8 cellular contexts compared by ENCODE assay signal in the genomic region with DNA sequence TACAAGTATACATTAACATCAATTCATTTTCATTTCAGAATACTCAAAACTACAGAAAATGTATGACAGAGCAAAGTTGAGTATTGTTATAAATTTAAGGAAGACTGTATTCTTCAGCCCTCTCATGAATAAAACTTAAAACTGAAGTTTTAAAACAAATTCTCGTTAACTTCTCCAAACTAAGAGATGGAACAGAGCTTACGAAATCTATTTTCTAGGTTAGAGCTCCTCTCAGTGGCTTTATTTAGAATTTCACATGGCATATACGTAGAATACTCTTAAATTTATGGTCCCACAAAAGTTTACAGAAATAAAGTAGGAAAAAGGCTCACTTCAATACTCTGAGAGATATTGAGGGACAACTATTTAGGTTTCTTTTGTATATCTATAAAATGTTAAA.
DNase-seq lines count a peak whose midpoint lies in the region; ATAC-seq and TF ChIP-seq lines count a peak whose summit lies in the region.

No MANE protein-coding gene starts in this region.

- H3K4me1 ChIP-seq in adipocyte (ENCODE audit: control insufficient read depth, insufficient read depth, low read length) = no peaks in the 10 kb centered on the region

- TF ChIP-seq CTCF in omental fat pad (IDR thresholded peaks at IDR 0.05) = no peak

- H3K36me3 ChIP-seq in adipocyte (ENCODE audit: control insufficient read depth, insufficient read depth, low read length, severe bottlenecking) = no peaks in the 10 kb centered on the region

- no peaks in the 10 kb centered on the region for H3K9me3 ChIP-seq in adipocyte (ENCODE audit: control insufficient read depth, low read length)

- H3K4me3 ChIP-seq in adipocyte (ENCODE audit: low read length) = no peak overlapping the region

- no peaks in the 10 kb centered on the region for H3K27me3 ChIP-seq in adipocyte (replicated peaks; ENCODE audit: control insufficient read depth, insufficient read depth, low read length)

- ATAC-seq in GM21526 (IDR thresholded peaks at IDR 0.05; ENCODE audit: low FRiP score, unreplicated experiment) = peak; percentile 66
- no peak for ATAC-seq in omental fat pad (ENCODE audit: low FRiP score)

- H3K9ac ChIP-seq in adipocyte (ENCODE audit: low read length) = no peak overlapping the region

- DNase-seq in COR-L47 (lab: John Stamatoyannopoulos, UW) = peak; percentile 13
- peak; percentile 68 for DNase-seq in NAMALWA (ENCODE audit: low spot score)
- peak; percentile 67 for DNase-seq in adipocyte (ENCODE audit: low read depth)
- DNase-seq in kidney tubule cell (ENCODE audit: low spot score) = peak; percentile 50
- no peak for DNase-seq in GM19240 (ENCODE audit: insufficient read length, low spot score)
- no peak for DNase-seq in omental fat pad (ENCODE audit: low spot score)
- no peak for DNase-seq in stimulated activated naive CD4-positive, alpha-beta T cell treated with Interleukin-2 at 50 U/mL for 16 hours (lab: John Stamatoyannopoulos, UW)

Comparison
In these comparisons a context has a peak if more than half of its experiments do, and no peak if none do; other contexts are left out.
1. DNase-seq: peak in COR-L47 (single experiment), NAMALWA (single experiment), adipocyte (single experiment) and kidney tubule cell (single experiment); none in GM19240 (single experiment), omental fat pad (single experiment) and stimulated activated naive CD4-positive, alpha-beta T cell treated with Interleukin-2 at 50 U/mL for 16 hours (single experiment).